ENCODE assay signal across 8 cellular contexts in genomic region chr20:62365814-62366369, GRCh38. TPM values are rescaled to one million over a fixed set of nuclear protein-coding genes. Genes with fewer than 3 reads are reported as not detected.
DNase-seq lines count a peak whose midpoint lies in the region; ATAC-seq and TF ChIP-seq lines count a peak whose summit lies in the region.

No MANE protein-coding gene starts in this region.

- no peaks in the 10 kb centered on the region for H3K9me3 ChIP-seq in MG63

- H3K36me3 Mint-ChIP-seq in mesothelial cell of epicardium, result no peaks in the 10 kb centered on the region

- DNase-seq in BJ (ENCODE audit: low read depth) (no peak), MG63 (peak; percentile 60), mesothelial cell of epicardium (ENCODE audit: low spot score in 2 of 2, unreplicated experiment in 2 of 2) (no peak), GM13976 (ENCODE audit: low spot score) (no peak)
- no peak for DNase-seq in central memory CD4-positive, alpha-beta T cell

- no peaks in the 10 kb centered on the region for H3K27me3 Mint-ChIP-seq in mesothelial cell of epicardium (ENCODE audit: low read depth)

- in situ Hi-C loops in GM13976 (cut with MboI; ENCODE audit: low sequenced_read_pairs, unreplicated experiment), result no loop called here

- peak overlapping the region; percentile 79 for H3K27ac ChIP-seq in cingulate gyrus (ENCODE audit: low read depth, low read length)

- POLR2A ChIA-PET in BJ (lab: Charles Lee), result no interaction called here

- ATAC-seq in GM18861 (IDR thresholded peaks at IDR 0.05; ENCODE audit: unreplicated experiment), result no peak
- no peak for ATAC-seq in GM19467 (IDR thresholded peaks at IDR 0.05; ENCODE audit: unreplicated experiment)

- H3K4me3 Mint-ChIP-seq in mesothelial cell of epicardium, result peak overlapping the region; percentile 75

- peaks cover 63% of the 10 kb centered on the region for H3K4me1 Mint-ChIP-seq in mesothelial cell of epicardium

- H3K36me3 ChIP-seq in BJ (ENCODE audit: control insufficient read depth, insufficient read depth, low read length), result no peaks in the 10 kb centered on the region
- H3K36me3 ChIP-seq in MG63, result peaks cover 20% of the 10 kb centered on the region

- H3K27me3 ChIP-seq in BJ (ENCODE audit: control insufficient read depth, insufficient read depth, low read length) (peaks cover 3% of the 10 kb centered on the region; the same call in 1 of the 2 replicates), MG63 (no peaks in the 10 kb centered on the region)

- TF ChIP-seq CTCF in BJ (IDR thresholded peaks at IDR 0.05; ENCODE audit: insufficient read depth, low read depth, low read length), result no peak
- TF ChIP-seq CTCF in mesothelial cell of epicardium (IDR thresholded peaks at IDR 0.05; ENCODE audit: unreplicated experiment), result no peak
- no peak for TF ChIP-seq CTCF in GM13976 (IDR thresholded peaks at IDR 0.05; ENCODE audit: borderline replicate concordance, control extremely low read depth, extremely low read depth, insufficient read depth, missing control alignments)

- H3K4me3 ChIP-seq in BJ (ENCODE audit: low read depth, low read length) (peak overlapping the region; percentile 57), MG63 (peak overlapping the region; percentile 91)

- CTCF ChIA-PET in BJ (lab: Yijun Ruan, JAX), result interaction anchor here (1.2 to 5.8 kb wide), 3 partner anchors 9 to 62 kb away, joined by 4 to 55 read pairs (median 12); partner anchors contain the start of gene ADRM1

- peak overlapping the region; percentile 94 for H3K27ac Mint-ChIP-seq in mesothelial cell of epicardium

- H3K9me3 Mint-ChIP-seq in mesothelial cell of epicardium, result no peaks in the 10 kb centered on the region

RNA-seq across cellular contexts. Expression of gene LAMA5, which starts 1.2 kb away (rescaled TPM):
- polyA plus RNA-seq in BJ (2011; rRNA removed), result 0.82 and 1.1 TPM in 2 replicates
- polyA minus RNA-seq in BJ (2011; rRNA and poly(A)+ RNA removed), result 0.72 and 2.9 TPM in 2 replicates
- total RNA-seq in MG63 (2014; rRNA removed; shearing (Covaris generic); ENCODE audit: low replicate concordance), result 12.8 and 22.2 TPM in 2 replicates
- total RNA-seq in mesothelial cell of epicardium, result 571 to 618 TPM (median 601 TPM) in 3 replicates

RNA-seq across cellular contexts. Expression of gene RPS21, which starts 21.0 kb away (rescaled TPM):
- polyA plus RNA-seq in BJ (2011; rRNA removed), result 3,553 and 3,818 TPM in 2 replicates
- polyA minus RNA-seq in BJ (2011; rRNA and poly(A)+ RNA removed), result 619 and 903 TPM in 2 replicates
- 2,164 and 3,269 TPM in 2 replicates for total RNA-seq in MG63 (2014; rRNA removed; shearing (Covaris generic); ENCODE audit: low replicate concordance)
- total RNA-seq in mesothelial cell of epicardium, result 1,089 to 1,145 TPM (median 1,126 TPM) in 3 replicates

RNA-seq across cellular contexts. Expression of gene CABLES2, which starts 41.2 kb away (rescaled TPM):
- 3.6 and 4.8 TPM in 2 replicates for polyA plus RNA-seq in BJ (2011; rRNA removed)
- 4.2 and 5.3 TPM in 2 replicates for polyA minus RNA-seq in BJ (2011; rRNA and poly(A)+ RNA removed)
- 1.3 and 6.0 TPM in 2 replicates for total RNA-seq in MG63 (2014; rRNA removed; shearing (Covaris generic); ENCODE audit: low replicate concordance)
- total RNA-seq in mesothelial cell of epicardium, result 22.8 to 23.7 TPM (median 23.6 TPM) in 3 replicates

Comparison
In these comparisons a context has a peak if more than half of its experiments do, and no peak if none do; other contexts are left out.
1. RNA of gene LAMA5, which starts 1.2 kb away (total RNA-seq): 571 to 618 TPM in mesothelial cell of epicardium; 12.8 to 22.2 TPM in MG63; every median in the first group is over 10 times any median in the second.